Comparison of ENCODE assay signal across 8 cellular contexts in the genomic region with DNA sequence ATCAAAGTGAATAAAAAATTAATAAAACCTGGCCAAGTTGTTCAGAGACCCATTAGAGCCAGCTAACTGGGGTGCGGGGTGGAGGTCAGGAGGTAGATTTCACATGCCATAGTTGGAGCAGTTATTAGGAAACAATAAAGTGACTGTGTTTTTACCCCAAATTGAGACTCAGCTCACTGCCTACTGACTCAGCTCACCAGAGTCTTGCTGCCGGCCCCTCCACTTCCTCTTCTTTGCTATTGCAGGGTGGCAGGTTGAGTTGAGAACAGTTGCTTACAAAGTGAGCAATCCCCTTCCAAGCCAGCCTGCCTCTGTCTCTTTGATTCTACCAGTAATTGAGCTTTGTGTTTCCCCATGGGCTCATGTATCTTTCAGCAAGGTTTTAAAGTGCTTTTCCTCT. TPM values are rescaled to one million over a fixed set of nuclear protein-coding genes. Genes with fewer than 3 reads are reported as not detected.
DNase-seq lines count a peak whose midpoint lies in the region; ATAC-seq and TF ChIP-seq lines count a peak whose summit lies in the region.
"Had no signal": no experiment of that assay in that cellular context is flagged by ENCODE, and none has a peak within 500 bp of the region (broad histone marks: within the 10 kb centered on the region; RNA-seq: fewer than 3 reads in every experiment).

No MANE protein-coding gene starts in this region.

- H2AFZ ChIP-seq in GM23338: peak overlapping the region; percentile 63; the same call in 1 of the 2 replicates

- no peak overlapping the region for H3K4me3 Mint-ChIP-seq in GM23338

- no peaks in the 10 kb centered on the region for H3K36me3 ChIP-seq in GM23338 (ENCODE audit: insufficient read depth)
- H3K36me3 ChIP-seq in ascending aorta: no peaks in the 10 kb centered on the region

- H3K4me2 ChIP-seq in GM23338: peak overlapping the region; percentile 61

- no peaks in the 10 kb centered on the region for H3K9me2 ChIP-seq in GM23338 (ENCODE audit: insufficient read depth)

- no peaks in the 10 kb centered on the region for H3K9me3 ChIP-seq in ascending aorta

- TF ChIP-seq CTCF in GM23338 (conservative IDR thresholded peaks at IDR 0.05; ENCODE audit: low read depth in 2 of 2): no peak
- TF ChIP-seq CTCF in ascending aorta (IDR thresholded peaks at IDR 0.05): no peak

- peak; percentile 59 for ATAC-seq in GM23338
- no peak for ATAC-seq in GM19395 (IDR thresholded peaks at IDR 0.05; ENCODE audit: unreplicated experiment)

- 0 out of 2 replicates have a peak, but pooled peaks cover 3% of the 10 kb centered on the region for H4K20me1 ChIP-seq in GM23338 (replicated peaks; ENCODE audit: insufficient read depth)

- H3K27me3 ChIP-seq in GM23338 (ENCODE audit: insufficient read depth) (no peaks in the 10 kb centered on the region), ascending aorta (no peaks in the 10 kb centered on the region)

- no peaks in the 10 kb centered on the region for H3F3A ChIP-seq in GM23338 (replicated peaks; ENCODE audit: low read depth)

- peaks cover 17% of the 10 kb centered on the region for H3K4me1 Mint-ChIP-seq in GM23338

- intact Hi-C loops in ascending aorta (cut with DNase I): no loop called here

- H3K4me1 ChIP-seq in GM23338 (ENCODE audit: insufficient read depth) (peaks cover 10% of the 10 kb centered on the region), ascending aorta (peaks cover 0 to 5% of the 10 kb centered on the region in 2 donors)

- H3K27ac Mint-ChIP-seq in GM23338: peak overlapping the region; percentile 11; the same call in 1 of the 2 replicates

- peaks cover 3% of the 10 kb centered on the region; the same call in 1 of the 3 replicates for H3K36me3 Mint-ChIP-seq in GM23338 (ENCODE audit: low read depth)

- H3K4me3 ChIP-seq in GM23338: no peak overlapping the region
- no peak overlapping the region for H3K4me3 ChIP-seq in ascending aorta

- no peaks in the 10 kb centered on the region for H3K79me2 ChIP-seq in GM23338 (replicated peaks; ENCODE audit: insufficient read depth)

- DNase-seq in GM23338 (ENCODE audit: low spot score) (peak; percentile 22), NCI-H226 (peak; percentile 7), ascending aorta (ENCODE audit: low spot score in 2 of 2) (peak in 1 of 2 donors; percentile 63), renal cortical epithelial cell (ENCODE audit: low read depth) (peak; percentile 2), DMS114 treated with DMSO at 0.1 percent for 48 hours (lab: John Stamatoyannopoulos, UW; ENCODE audit: unreplicated experiment) (no peak), A172 (ENCODE audit: low spot score) (no peak)
- DNase-seq: NCI-H2081 treated with DMSO at 0.1 percent for 48 hours had no signal

- H3K9me3 Mint-ChIP-seq in GM23338: no peaks in the 10 kb centered on the region

- H3K27ac ChIP-seq in GM23338 (ENCODE audit: low read depth) (peak overlapping the region; percentile 19; the same call in 1 of the 2 replicates), ascending aorta (peak overlapping the region; percentile 15 to 55)

- H3K27me3 Mint-ChIP-seq in GM23338 (ENCODE audit: insufficient read depth, low read depth, poor library complexity): no peaks in the 10 kb centered on the region

TF ChIP-seq in GM23338, 12 proteins besides CTCF, POLR2A, EP300 and RAD21 (continues in another document):
- TF ChIP-seq POLR2AphosphoS5 (IDR thresholded peaks at IDR 0.05; ENCODE audit: low read depth) (no peak), STAT1 (IDR thresholded peaks at IDR 0.05; ENCODE audit: unreplicated experiment) (no peak), EZH2phosphoT487 (IDR thresholded peaks at IDR 0.05; ENCODE audit: unreplicated experiment) (no peak), CREB1 (CRISPR knock-in tag; IDR thresholded peaks at IDR 0.05; ENCODE audit: low read depth) (no peak)
- TF ChIP-seq, protein P1, sequence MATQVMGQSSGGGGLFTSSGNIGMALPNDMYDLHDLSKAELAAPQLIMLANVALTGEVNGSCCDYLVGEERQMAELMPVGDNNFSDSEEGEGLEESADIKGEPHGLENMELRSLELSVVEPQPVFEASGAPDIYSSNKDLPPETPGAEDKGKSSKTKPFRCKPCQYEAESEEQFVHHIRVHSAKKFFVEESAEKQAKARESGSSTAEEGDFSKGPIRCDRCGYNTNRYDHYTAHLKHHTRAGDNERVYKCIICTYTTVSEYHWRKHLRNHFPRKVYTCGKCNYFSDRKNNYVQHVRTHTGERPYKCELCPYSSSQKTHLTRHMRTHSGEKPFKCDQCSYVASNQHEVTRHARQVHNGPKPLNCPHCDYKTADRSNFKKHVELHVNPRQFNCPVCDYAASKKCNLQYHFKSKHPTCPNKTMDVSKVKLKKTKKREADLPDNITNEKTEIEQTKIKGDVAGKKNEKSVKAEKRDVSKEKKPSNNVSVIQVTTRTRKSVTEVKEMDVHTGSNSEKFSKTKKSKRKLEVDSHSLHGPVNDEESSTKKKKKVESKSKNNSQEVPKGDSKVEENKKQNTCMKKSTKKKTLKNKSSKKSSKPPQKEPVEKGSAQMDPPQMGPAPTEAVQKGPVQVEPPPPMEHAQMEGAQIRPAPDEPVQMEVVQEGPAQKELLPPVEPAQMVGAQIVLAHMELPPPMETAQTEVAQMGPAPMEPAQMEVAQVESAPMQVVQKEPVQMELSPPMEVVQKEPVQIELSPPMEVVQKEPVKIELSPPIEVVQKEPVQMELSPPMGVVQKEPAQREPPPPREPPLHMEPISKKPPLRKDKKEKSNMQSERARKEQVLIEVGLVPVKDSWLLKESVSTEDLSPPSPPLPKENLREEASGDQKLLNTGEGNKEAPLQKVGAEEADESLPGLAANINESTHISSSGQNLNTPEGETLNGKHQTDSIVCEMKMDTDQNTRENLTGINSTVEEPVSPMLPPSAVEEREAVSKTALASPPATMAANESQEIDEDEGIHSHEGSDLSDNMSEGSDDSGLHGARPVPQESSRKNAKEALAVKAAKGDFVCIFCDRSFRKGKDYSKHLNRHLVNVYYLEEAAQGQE (IDR thresholded peaks at IDR 0.05; ENCODE audit: unreplicated experiment): no peak
- TF ChIP-seq, protein P2, sequence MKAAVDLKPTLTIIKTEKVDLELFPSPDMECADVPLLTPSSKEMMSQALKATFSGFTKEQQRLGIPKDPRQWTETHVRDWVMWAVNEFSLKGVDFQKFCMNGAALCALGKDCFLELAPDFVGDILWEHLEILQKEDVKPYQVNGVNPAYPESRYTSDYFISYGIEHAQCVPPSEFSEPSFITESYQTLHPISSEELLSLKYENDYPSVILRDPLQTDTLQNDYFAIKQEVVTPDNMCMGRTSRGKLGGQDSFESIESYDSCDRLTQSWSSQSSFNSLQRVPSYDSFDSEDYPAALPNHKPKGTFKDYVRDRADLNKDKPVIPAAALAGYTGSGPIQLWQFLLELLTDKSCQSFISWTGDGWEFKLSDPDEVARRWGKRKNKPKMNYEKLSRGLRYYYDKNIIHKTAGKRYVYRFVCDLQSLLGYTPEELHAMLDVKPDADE (IDR thresholded peaks at IDR 0.05): no peak

RNA-seq across cellular contexts. Expression of a gene that starts 12.9 kb away (rescaled TPM):
- 4.2 and 5.1 TPM in 2 replicates for total RNA-seq in GM23338 (2014; rRNA removed; shearing (Covaris generic))
- 2.1 and 2.5 TPM in 2 replicates for polyA plus RNA-seq in GM23338 (2016; fragmentation: Nextera tagmentation; extraction: Ambion mirVana)
- total RNA-seq in ascending aorta (9.7 TPM), renal cortical epithelial cell (0.20 and 0.52 TPM in 2 replicates)
- total RNA-seq in A172 (2014; rRNA removed; shearing (Covaris generic)): 0.34 TPM in 1 of 2 replicates, not detected in the other

Comparison
In these comparisons a context has a peak if more than half of its experiments do, and no peak if none do; other contexts are left out.
1. DNase-seq: peak in GM23338 (single experiment), NCI-H226 (single experiment) and renal cortical epithelial cell (single experiment); none in DMS114 treated with DMSO at 0.1 percent for 48 hours (single experiment) and A172 (single experiment).